Comparison of ENCODE assay signal across 11 cellular contexts in genomic region chr5:172455511-172456061, GRCh38. TPM values are rescaled to one million over a fixed set of nuclear protein-coding genes. Genes with fewer than 3 reads are reported as not detected.
DNase-seq lines count a peak whose midpoint lies in the region; ATAC-seq and TF ChIP-seq lines count a peak whose summit lies in the region.
"Had no signal": no experiment of that assay in that cellular context is flagged by ENCODE, and none has a peak within 500 bp of the region (broad histone marks: within the 10 kb centered on the region; RNA-seq: fewer than 3 reads in every experiment).

No MANE protein-coding gene starts in this region.

- H3K4me3 ChIP-seq in Loucy (ENCODE audit: low read length, poor library complexity, severe bottlenecking), result no peak overlapping the region
- peak overlapping the region in 1 of 2 donors; percentile 67 for H3K4me3 ChIP-seq in muscle layer of colon (ENCODE audit: low read depth in 1 of 2, low read length in 2 of 2)

- no peak overlapping the region for H3K4me3 Mint-ChIP-seq in dendritic cell treated with granulocyte-macrophage colony-stimulating factor and Interleukin-4, amounts not matched to agents 40 ng/mL and 50 ng/mL, for 4 days
- H3K4me3 Mint-ChIP-seq in activated CD8-positive, alpha-beta T cell treated with anti-CD3 and anti-CD28 coated beads for 36 hours, result no peak overlapping the region

- no peaks in the 10 kb centered on the region for H3K36me3 ChIP-seq in Loucy (ENCODE audit: insufficient read depth, low read length)
- no peaks in the 10 kb centered on the region for H3K36me3 ChIP-seq in muscle layer of colon (ENCODE audit: insufficient read depth, low read length)

- H3K9me3 ChIP-seq in Loucy (ENCODE audit: insufficient read depth, low read depth, low read length) (no peaks in the 10 kb centered on the region), muscle layer of colon (ENCODE audit: low read length) (no peaks in the 10 kb centered on the region)

- H3K4me1 ChIP-seq in Loucy (ENCODE audit: insufficient read depth, low read length, poor library complexity, severe bottlenecking), result peaks cover 5% of the 10 kb centered on the region
- H3K4me1 ChIP-seq in muscle layer of colon (ENCODE audit: insufficient read depth, low read length), result peaks cover 40% of the 10 kb centered on the region

- H4K20me1 ChIP-seq in Loucy (ENCODE audit: insufficient read depth, low read length, poor library complexity, severe bottlenecking), result no peaks in the 10 kb centered on the region

- H3K27ac ChIP-seq in muscle layer of colon (ENCODE audit: low read depth, low read length), result peak overlapping the region; percentile 30

- no peak overlapping the region for H2AFZ ChIP-seq in Loucy (ENCODE audit: low read length)

- H3K27me3 ChIP-seq in Loucy (ENCODE audit: insufficient read depth, low read length, poor library complexity, severe bottlenecking), result no peaks in the 10 kb centered on the region
- no peaks in the 10 kb centered on the region for H3K27me3 ChIP-seq in muscle layer of colon (ENCODE audit: control insufficient read depth in 1 of 2, insufficient read depth in 2 of 2, low read length in 2 of 2)

- peaks cover 67% of the 10 kb centered on the region for H3K4me1 Mint-ChIP-seq in dendritic cell treated with granulocyte-macrophage colony-stimulating factor and Interleukin-4, amounts not matched to agents 40 ng/mL and 50 ng/mL, for 4 days (ENCODE audit: low read depth)
- peaks cover 10% of the 10 kb centered on the region for H3K4me1 Mint-ChIP-seq in activated CD8-positive, alpha-beta T cell treated with anti-CD3 and anti-CD28 coated beads for 36 hours (ENCODE audit: low read depth)

- H3K9me3 Mint-ChIP-seq in dendritic cell treated with granulocyte-macrophage colony-stimulating factor and Interleukin-4, amounts not matched to agents 40 ng/mL and 50 ng/mL, for 4 days, result no peaks in the 10 kb centered on the region
- H3K9me3 Mint-ChIP-seq in activated CD8-positive, alpha-beta T cell treated with anti-CD3 and anti-CD28 coated beads for 36 hours, result no peaks in the 10 kb centered on the region
- H3K9me3 Mint-ChIP-seq: activated T-cell treated with anti-CD3 and anti-CD28 coated beads, Interleukin-2, amount 50 U/mL, for 4 hours had no signal

- H3K9me2 ChIP-seq in Loucy (replicated peaks; ENCODE audit: low read depth, low read length), result no peaks in the 10 kb centered on the region

- POLR2A ChIA-PET in activated CD8-positive, alpha-beta T cell treated with anti-CD3 and anti-CD28 coated beads for 36 hours (lab: Charles Lee), result interaction anchor here (0.6 to 0.7 kb wide), 2 partner anchors 85 to 173 kb away, joined by 3 read pairs; no protein-coding TSS in a partner anchor

- CTCF ChIA-PET in activated CD8-positive, alpha-beta T cell treated with anti-CD3 and anti-CD28 coated beads for 36 hours (lab: Charles Lee), result no interaction called here

- peak overlapping the region; percentile 67 for H3K27ac Mint-ChIP-seq in dendritic cell treated with granulocyte-macrophage colony-stimulating factor and Interleukin-4, amounts not matched to agents 40 ng/mL and 50 ng/mL, for 4 days
- no peak overlapping the region for H3K27ac Mint-ChIP-seq in activated CD8-positive, alpha-beta T cell treated with anti-CD3 and anti-CD28 coated beads for 36 hours

- H3K36me3 Mint-ChIP-seq in dendritic cell treated with granulocyte-macrophage colony-stimulating factor and Interleukin-4, amounts not matched to agents 40 ng/mL and 50 ng/mL, for 4 days (ENCODE audit: low read depth), result peaks cover 7% of the 10 kb centered on the region
- no peaks in the 10 kb centered on the region for H3K36me3 Mint-ChIP-seq in activated CD8-positive, alpha-beta T cell treated with anti-CD3 and anti-CD28 coated beads for 36 hours (ENCODE audit: low read depth)

- H3F3A ChIP-seq in Loucy (ENCODE audit: low read depth), result no peaks in the 10 kb centered on the region

- no peak for TF ChIP-seq CTCF in Loucy (conservative IDR thresholded peaks at IDR 0.05; ENCODE audit: low read length)
- no peak for TF ChIP-seq CTCF in activated CD8-positive, alpha-beta T cell treated with anti-CD3 and anti-CD28 coated beads for 36 hours (IDR thresholded peaks at IDR 0.05)

- no peak for ATAC-seq in HG02623 (IDR thresholded peaks at IDR 0.05; ENCODE audit: unreplicated experiment)
- ATAC-seq in GM18868 (IDR thresholded peaks at IDR 0.05; ENCODE audit: unreplicated experiment), result no peak
- no peak for ATAC-seq in activated CD8-positive, alpha-beta T cell treated with anti-CD3 and anti-CD28 coated beads for 36 hours
- ATAC-seq in GM18861 (IDR thresholded peaks at IDR 0.05; ENCODE audit: unreplicated experiment), result no peak
- ATAC-seq: activated T-cell treated with anti-CD3 and anti-CD28 coated beads, Interleukin-2, amount 50 U/mL, for 4 hours had no signal

- H3K9ac ChIP-seq in Loucy (ENCODE audit: low read depth, low read length, poor library complexity, severe bottlenecking) (no peak overlapping the region), muscle layer of colon (ENCODE audit: low read length) (no peak overlapping the region)

- intact Hi-C loops in dendritic cell treated with granulocyte-macrophage colony-stimulating factor and Interleukin-4, amounts not matched to agents 40 ng/mL and 50 ng/mL, for 4 days (cut with micrococcal nuclease), result loop anchor here (10.0 kb wide), 1 partner anchor 489 kb away; no protein-coding TSS in a partner anchor
- intact Hi-C loops in activated CD8-positive, alpha-beta T cell treated with anti-CD3 and anti-CD28 coated beads for 36 hours (cut with micrococcal nuclease), result no loop called here

- peak; percentile 79 for DNase-seq in AG20443 (ENCODE audit: low spot score)
- DNase-seq in activated CD8-positive, alpha-beta T cell treated with anti-CD3 and anti-CD28 coated beads for 36 hours, result no peak
- DNase-seq: activated T-cell treated with anti-CD3 and anti-CD28 coated beads, Interleukin-2, amount 50 U/mL, for 4 hours; GDM1; NCI-H2171 had no signal

- H3K27me3 Mint-ChIP-seq in dendritic cell treated with granulocyte-macrophage colony-stimulating factor and Interleukin-4, amounts not matched to agents 40 ng/mL and 50 ng/mL, for 4 days, result peaks cover 71% of the 10 kb centered on the region
- H3K27me3 Mint-ChIP-seq in activated CD8-positive, alpha-beta T cell treated with anti-CD3 and anti-CD28 coated beads for 36 hours, result peaks cover 32% of the 10 kb centered on the region

- H3K79me2 ChIP-seq in Loucy (ENCODE audit: insufficient read depth, low read length), result no peaks in the 10 kb centered on the region

- peak overlapping the region; percentile 72 for H3K4me2 ChIP-seq in Loucy (ENCODE audit: low read depth, low read length, poor library complexity, severe bottlenecking)

RNA-seq across cellular contexts. Expression of gene SH3PXD2B, which starts 1.3 kb away (rescaled TPM):
- total RNA-seq in activated CD8-positive, alpha-beta T cell treated with anti-CD3 and anti-CD28 coated beads for 36 hours, result under 1 TPM; 0.38 to 0.47 TPM
